ENCODE assay signal across 13 cellular contexts in the genomic region with DNA sequence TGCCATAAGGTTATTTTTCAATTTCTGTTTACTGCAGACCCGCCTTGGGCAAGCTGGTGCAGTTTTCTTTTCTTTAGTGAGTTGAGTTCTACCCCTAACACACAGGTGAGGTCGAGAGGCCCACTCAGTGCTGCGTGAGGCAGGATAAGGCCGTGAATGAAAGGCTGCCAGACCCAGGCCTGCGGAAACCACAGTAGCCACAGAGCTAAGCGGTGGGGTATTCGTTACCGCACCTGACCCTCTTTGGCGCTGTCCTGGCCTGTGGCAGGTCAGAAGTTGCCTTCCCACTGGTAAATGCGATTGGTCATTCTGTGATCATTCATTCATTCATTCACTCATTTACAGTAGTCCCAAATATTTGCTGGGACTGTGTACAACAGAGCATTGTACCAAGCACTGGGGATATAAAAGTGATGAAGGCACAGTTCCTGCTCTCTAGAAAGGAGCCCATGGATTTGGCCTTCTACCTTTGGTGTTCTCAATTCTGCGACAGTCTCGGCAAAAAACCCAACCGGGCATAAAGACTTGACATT.
DNase-seq lines count a peak whose midpoint lies in the region; ATAC-seq and TF ChIP-seq lines count a peak whose summit lies in the region.
"Had no signal": no experiment of that assay in that cellular context is flagged by ENCODE, and none has a peak within 500 bp of the region (broad histone marks: within the 10 kb centered on the region; RNA-seq: fewer than 3 reads in every experiment).

No MANE protein-coding gene starts in this region.

- no peak for TF ChIP-seq CTCF in DND-41 (IDR thresholded peaks at IDR 0.05; ENCODE audit: borderline replicate concordance, extremely low read depth, low read length, poor library complexity, severe bottlenecking)

- H3K27ac Mint-ChIP-seq in activated T-helper 17 cell treated with anti-CD3 and anti-CD28 coated beads, Interleukin-2, amount 50 U/mL, for 72 hours, result peak overlapping the region; percentile 57
- peak overlapping the region; percentile 77 for H3K27ac Mint-ChIP-seq in stimulated activated effector memory CD8-positive, alpha-beta T cell treated with anti-CD3 and anti-CD28 coated beads, Interleukin-12 subunit alpha, Interleukin-12 subunit beta, amount 100 ng/mL, for 72 hours
- H3K27ac Mint-ChIP-seq: HFFc6 had no signal

- no peaks in the 10 kb centered on the region for H3K79me2 ChIP-seq in DND-41 (ENCODE audit: insufficient read depth, low read length)

- peak overlapping the region; percentile 30; the same call in 1 of the 2 replicates for H3K9ac ChIP-seq in BLaER1
- no peak overlapping the region for H3K9ac ChIP-seq in DND-41 (ENCODE audit: low read depth, low read length)

- H3K9me3 ChIP-seq in BLaER1, result no peaks in the 10 kb centered on the region
- no peaks in the 10 kb centered on the region for H3K9me3 ChIP-seq in DND-41 (ENCODE audit: insufficient read depth, low read length, severe bottlenecking)
- H3K9me3 ChIP-seq: BE2C had no signal

- H3K4me1 Mint-ChIP-seq in activated T-helper 17 cell treated with anti-CD3 and anti-CD28 coated beads, Interleukin-2, amount 50 U/mL, for 72 hours, result peaks cover 29% of the 10 kb centered on the region
- peaks cover 32% of the 10 kb centered on the region for H3K4me1 Mint-ChIP-seq in stimulated activated effector memory CD8-positive, alpha-beta T cell treated with anti-CD3 and anti-CD28 coated beads, Interleukin-12 subunit alpha, Interleukin-12 subunit beta, amount 100 ng/mL, for 72 hours

- H3K36me3 Mint-ChIP-seq in activated T-helper 17 cell treated with anti-CD3 and anti-CD28 coated beads, Interleukin-2, amount 50 U/mL, for 72 hours (ENCODE audit: low read depth), result peaks cover 6% of the 10 kb centered on the region
- H3K36me3 Mint-ChIP-seq in stimulated activated effector memory CD8-positive, alpha-beta T cell treated with anti-CD3 and anti-CD28 coated beads, Interleukin-12 subunit alpha, Interleukin-12 subunit beta, amount 100 ng/mL, for 72 hours, result peaks cover 11% of the 10 kb centered on the region

- ATAC-seq in DND-41 (ENCODE audit: insufficient read depth, low read depth), result 0 out of 3 replicates have a peak, but pooled peaks have one; percentile 44
- no peak for ATAC-seq in activated T-helper 17 cell treated with anti-CD3 and anti-CD28 coated beads, Interleukin-2, amount 50 U/mL, for 72 hours (replicated peaks)
- no peak for ATAC-seq in stimulated activated effector memory CD8-positive, alpha-beta T cell treated with anti-CD3 and anti-CD28 coated beads, Interleukin-12 subunit alpha, Interleukin-12 subunit beta, amount 100 ng/mL, for 72 hours

- H3K4me1 ChIP-seq in BLaER1, result peaks cover 65% of the 10 kb centered on the region
- no peaks in the 10 kb centered on the region for H3K4me1 ChIP-seq in DND-41 (ENCODE audit: insufficient read depth, low read length)

- H3K9me3 Mint-ChIP-seq in activated T-helper 17 cell treated with anti-CD3 and anti-CD28 coated beads, Interleukin-2, amount 50 U/mL, for 72 hours, result peaks cover 4% of the 10 kb centered on the region
- H3K9me3 Mint-ChIP-seq in stimulated activated effector memory CD8-positive, alpha-beta T cell treated with anti-CD3 and anti-CD28 coated beads, Interleukin-12 subunit alpha, Interleukin-12 subunit beta, amount 100 ng/mL, for 72 hours, result no peaks in the 10 kb centered on the region
- H3K9me3 Mint-ChIP-seq: HFFc6 had no signal

- peak overlapping the region; percentile 34; the same call in 1 of the 2 replicates for H3K4me3 ChIP-seq in BLaER1
- no peak overlapping the region for H3K4me3 ChIP-seq in DND-41 (ENCODE audit: low read depth in 1 of 2, low read length in 2 of 2)

- no peak overlapping the region for H2AFZ ChIP-seq in DND-41 (ENCODE audit: low read depth, low read length)

- no peaks in the 10 kb centered on the region for H3K27me3 ChIP-seq in BLaER1
- H3K27me3 ChIP-seq in DND-41 (ENCODE audit: insufficient read depth, low read length, poor library complexity), result no peaks in the 10 kb centered on the region
- H3K27me3 ChIP-seq: BE2C had no signal

- no peaks in the 10 kb centered on the region for H3K27me3 Mint-ChIP-seq in activated T-helper 17 cell treated with anti-CD3 and anti-CD28 coated beads, Interleukin-2, amount 50 U/mL, for 72 hours

- H4K20me1 ChIP-seq in BLaER1 (no peaks in the 10 kb centered on the region), DND-41 (ENCODE audit: insufficient read depth, low read length) (peaks cover 16% of the 10 kb centered on the region)

- H3K27ac ChIP-seq in BLaER1, result peak overlapping the region; percentile 64; the same call in 1 of the 2 replicates
- H3K27ac ChIP-seq in DND-41 (ENCODE audit: low read length), result no peak overlapping the region
- H3K27ac ChIP-seq: HL-60 had no signal

- no peak overlapping the region for H3K4me3 Mint-ChIP-seq in activated T-helper 17 cell treated with anti-CD3 and anti-CD28 coated beads, Interleukin-2, amount 50 U/mL, for 72 hours
- H3K4me3 Mint-ChIP-seq in stimulated activated effector memory CD8-positive, alpha-beta T cell treated with anti-CD3 and anti-CD28 coated beads, Interleukin-12 subunit alpha, Interleukin-12 subunit beta, amount 100 ng/mL, for 72 hours, result no peak overlapping the region
- H3K4me3 Mint-ChIP-seq: HFFc6 had no signal

- H3K36me3 ChIP-seq in BLaER1, result no peaks in the 10 kb centered on the region
- no peaks in the 10 kb centered on the region for H3K36me3 ChIP-seq in DND-41 (ENCODE audit: insufficient read depth, low read length)
- H3K36me3 ChIP-seq: BE2C had no signal

- peak; percentile 8 for DNase-seq in DND-41
- no peak for DNase-seq in stimulated activated effector memory CD8-positive, alpha-beta T cell treated with anti-CD3 and anti-CD28 coated beads, Interleukin-12 subunit alpha, Interleukin-12 subunit beta, amount 100 ng/mL, for 72 hours (ENCODE audit: low spot score in 2 of 2)
- DNase-seq in NCI-H82 treated with DMSO at 0.1 percent for 48 hours (lab: John Stamatoyannopoulos, UW; ENCODE audit: unreplicated experiment), result no peak
- no peak for DNase-seq in NCI-H774 (lab: John Stamatoyannopoulos, UW)
- no peak for DNase-seq in stimulated activated CD4-positive, alpha-beta T cell treated with anti-CD3 and anti-CD28 coated beads, Interleukin-1b, Interleukin-23, amount 100 ng/mL, for 48 hours
- DNase-seq: BE2C, DMS79, EL, HCEC 1CT, HFFc6 had no signal

- H3K4me2 ChIP-seq in BLaER1 (peak overlapping the region; percentile 83), DND-41 (ENCODE audit: insufficient read depth, low read length) (no peak overlapping the region)
